ENCODE assay signal across 17 cellular contexts in the genomic region with DNA sequence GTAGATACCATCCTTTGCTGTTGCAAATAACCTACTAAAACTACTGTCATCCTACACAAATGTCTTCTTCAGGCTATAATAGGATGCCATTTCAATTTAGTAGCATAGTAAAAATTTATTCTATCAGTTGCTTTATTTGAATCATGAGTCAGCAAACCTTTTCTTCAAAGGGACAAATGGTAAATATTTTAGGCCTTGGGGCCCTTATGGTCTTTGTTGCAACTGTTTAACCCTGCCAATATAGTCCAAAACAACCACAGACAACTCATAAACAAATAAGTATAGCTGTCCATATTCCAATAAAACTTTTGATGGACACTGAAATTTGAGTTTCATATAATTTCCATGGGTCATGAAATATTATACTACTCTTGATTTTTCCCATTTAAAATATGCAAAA. TPM values are rescaled to one million over a fixed set of nuclear protein-coding genes. Genes with fewer than 3 reads are reported as not detected.
DNase-seq lines count a peak whose midpoint lies in the region; TF ChIP-seq lines count a peak whose summit lies in the region.
"Had no signal": no experiment of that assay in that cellular context is flagged by ENCODE, and none has a peak within 500 bp of the region (broad histone marks: within the 10 kb centered on the region; RNA-seq: fewer than 3 reads in every experiment).

No MANE protein-coding gene starts in this region.

- peaks cover 40% of the 10 kb centered on the region for H3K4me1 ChIP-seq in ACC112 (ENCODE audit: control insufficient read depth, insufficient read depth, low read length, unreplicated experiment)
- peaks cover 49% of the 10 kb centered on the region for H3K4me1 ChIP-seq in adipocyte (ENCODE audit: control insufficient read depth, insufficient read depth, low read length)

- peak overlapping the region; percentile 53 for H3K9ac ChIP-seq in adipocyte (ENCODE audit: low read length)
- H3K9ac ChIP-seq: GM23248 had no signal

- no peaks in the 10 kb centered on the region for H3K27me3 ChIP-seq in ACC112 (ENCODE audit: insufficient read depth, low read length)
- no peaks in the 10 kb centered on the region for H3K27me3 ChIP-seq in adipocyte (replicated peaks; ENCODE audit: control insufficient read depth, insufficient read depth, low read length)

- H3K4me3 ChIP-seq in ACC112 (ENCODE audit: low read depth, low read length) (no peak overlapping the region), adipocyte (ENCODE audit: low read length) (no peak overlapping the region)
- H3K4me3 ChIP-seq: A549, GM23248 had no signal

- peaks cover 5% of the 10 kb centered on the region; the same call in 1 of the 2 replicates for H3K36me3 ChIP-seq in ACC112 (ENCODE audit: insufficient read depth, low read length)
- H3K36me3 ChIP-seq in adipocyte (ENCODE audit: control insufficient read depth, insufficient read depth, low read length, severe bottlenecking): no peaks in the 10 kb centered on the region

- no peaks in the 10 kb centered on the region for H3K27me3 Mint-ChIP-seq in HFFc6 (ENCODE audit: insufficient read depth)

- peaks cover 9% of the 10 kb centered on the region for H3K9me3 Mint-ChIP-seq in HFFc6

- peaks cover 16% of the 10 kb centered on the region for H3K36me3 Mint-ChIP-seq in HFFc6 (ENCODE audit: low read depth)
- H3K36me3 Mint-ChIP-seq: CD4-positive, alpha-beta memory T cell had no signal

- no peak overlapping the region for H3K4me3 Mint-ChIP-seq in HFFc6
- H3K4me3 Mint-ChIP-seq: CD4-positive, alpha-beta memory T cell had no signal

- no peaks in the 10 kb centered on the region for H3K79me2 ChIP-seq in ACC112 (ENCODE audit: control insufficient read depth, insufficient read depth, low read length, unreplicated experiment)

- TF ChIP-seq CTCF in HFFc6 (IDR thresholded peaks at IDR 0.05): no peak

- DNase-seq in HFFc6 (no peak), adipocyte (ENCODE audit: low read depth) (no peak), islet precursor cell (no peak), NCI-H128 (lab: John Stamatoyannopoulos, UW; ENCODE audit: unreplicated experiment) (no peak), cerebellar nuclear complex (lab: John Stamatoyannopoulos, UW) (no peak)
- DNase-seq: 8988T; C1 segment of cervical spinal cord; Calu3; CD4-positive, alpha-beta memory T cell; COR-L47; DMS153; DND-41; GM23248; H7; HCEC 1CT had no signal

- H2AFZ ChIP-seq in ACC112 (ENCODE audit: low read length, unreplicated experiment): peak overlapping the region; percentile 83
- H2AFZ ChIP-seq: GM23248 had no signal

- H3K27ac ChIP-seq in ACC112 (ENCODE audit: low read depth, low read length): no peak overlapping the region; the same call in 1 of the 2 replicates
- H3K27ac ChIP-seq: GM23248 had no signal

- H3K4me1 Mint-ChIP-seq in HFFc6 (ENCODE audit: low read depth): peaks cover 65% of the 10 kb centered on the region
- H3K4me1 Mint-ChIP-seq: CD4-positive, alpha-beta memory T cell had no signal

- peaks cover 5% of the 10 kb centered on the region for H3K9me3 ChIP-seq in adipocyte (ENCODE audit: control insufficient read depth, low read length)
- H3K9me3 ChIP-seq: A549 had no signal

- peak overlapping the region; percentile 15; the same call in 1 of the 2 replicates for H3K27ac Mint-ChIP-seq in HFFc6
- H3K27ac Mint-ChIP-seq: CD4-positive, alpha-beta memory T cell had no signal

RNA-seq across cellular contexts. Expression of a gene that starts 54.0 kb away (rescaled TPM):
- total RNA-seq in HFFc6 (2021; fragmentation: NEBNext Ultra II Directional; extraction: Animal tissue kit (Norgen Biotek cat#: 25700)): 100 to 1,000 TPM; 161 to 223 (median 206) TPM
- total RNA-seq: CD4-positive, alpha-beta memory T cell had no signal
